1 cellular context compared by ENCODE assay signal in the genomic region with DNA sequence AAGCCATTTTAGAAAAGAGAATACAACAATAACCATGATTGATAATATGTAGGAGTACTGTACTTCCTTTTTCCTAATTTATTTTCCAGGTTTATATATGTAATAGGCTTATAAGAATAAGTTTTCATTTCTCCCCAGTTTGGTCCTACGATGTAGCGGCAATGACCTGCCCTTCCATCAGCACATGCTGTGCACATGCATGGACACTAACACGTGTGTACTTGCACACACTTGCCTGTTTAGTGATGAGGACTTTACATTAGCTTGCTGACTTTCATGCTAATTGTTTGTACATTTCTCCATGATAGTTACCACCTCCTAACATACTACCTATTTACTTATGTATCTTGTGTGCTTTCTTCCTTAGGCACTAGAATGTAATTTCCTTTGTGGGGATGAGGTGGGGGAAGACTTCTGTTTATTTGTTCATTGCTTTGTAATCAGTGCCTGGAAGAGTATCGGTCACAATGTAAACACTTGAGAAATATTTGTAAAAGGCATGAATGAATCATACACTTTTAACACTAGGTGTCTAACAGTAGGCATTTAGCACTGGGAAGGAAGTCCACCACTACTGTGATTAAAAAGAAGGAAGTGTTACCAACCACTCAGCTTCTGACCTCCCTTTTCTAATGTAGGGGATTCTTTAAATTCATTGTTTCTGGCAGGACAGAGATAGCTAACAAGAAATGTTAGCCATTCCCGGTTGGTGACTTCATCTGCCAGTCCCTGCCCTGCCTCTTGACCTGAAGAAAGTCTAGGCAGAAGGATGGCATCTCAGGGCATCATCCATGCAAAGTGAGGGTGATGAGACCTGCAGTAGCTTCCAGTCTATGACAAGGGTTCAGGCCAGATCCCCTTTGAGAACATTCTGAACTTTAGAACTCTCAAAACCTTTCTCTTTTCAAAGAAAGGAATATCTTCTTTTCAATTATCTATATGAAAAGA.
TF ChIP-seq lines count a peak whose summit lies in the region.

No MANE protein-coding gene starts in this region.

TF ChIP-seq in HepG2, 621 proteins besides CTCF, POLR2A, EP300 and RAD21 (continued from another document and continues in another):
- TF ChIP-seq, protein P1, sequence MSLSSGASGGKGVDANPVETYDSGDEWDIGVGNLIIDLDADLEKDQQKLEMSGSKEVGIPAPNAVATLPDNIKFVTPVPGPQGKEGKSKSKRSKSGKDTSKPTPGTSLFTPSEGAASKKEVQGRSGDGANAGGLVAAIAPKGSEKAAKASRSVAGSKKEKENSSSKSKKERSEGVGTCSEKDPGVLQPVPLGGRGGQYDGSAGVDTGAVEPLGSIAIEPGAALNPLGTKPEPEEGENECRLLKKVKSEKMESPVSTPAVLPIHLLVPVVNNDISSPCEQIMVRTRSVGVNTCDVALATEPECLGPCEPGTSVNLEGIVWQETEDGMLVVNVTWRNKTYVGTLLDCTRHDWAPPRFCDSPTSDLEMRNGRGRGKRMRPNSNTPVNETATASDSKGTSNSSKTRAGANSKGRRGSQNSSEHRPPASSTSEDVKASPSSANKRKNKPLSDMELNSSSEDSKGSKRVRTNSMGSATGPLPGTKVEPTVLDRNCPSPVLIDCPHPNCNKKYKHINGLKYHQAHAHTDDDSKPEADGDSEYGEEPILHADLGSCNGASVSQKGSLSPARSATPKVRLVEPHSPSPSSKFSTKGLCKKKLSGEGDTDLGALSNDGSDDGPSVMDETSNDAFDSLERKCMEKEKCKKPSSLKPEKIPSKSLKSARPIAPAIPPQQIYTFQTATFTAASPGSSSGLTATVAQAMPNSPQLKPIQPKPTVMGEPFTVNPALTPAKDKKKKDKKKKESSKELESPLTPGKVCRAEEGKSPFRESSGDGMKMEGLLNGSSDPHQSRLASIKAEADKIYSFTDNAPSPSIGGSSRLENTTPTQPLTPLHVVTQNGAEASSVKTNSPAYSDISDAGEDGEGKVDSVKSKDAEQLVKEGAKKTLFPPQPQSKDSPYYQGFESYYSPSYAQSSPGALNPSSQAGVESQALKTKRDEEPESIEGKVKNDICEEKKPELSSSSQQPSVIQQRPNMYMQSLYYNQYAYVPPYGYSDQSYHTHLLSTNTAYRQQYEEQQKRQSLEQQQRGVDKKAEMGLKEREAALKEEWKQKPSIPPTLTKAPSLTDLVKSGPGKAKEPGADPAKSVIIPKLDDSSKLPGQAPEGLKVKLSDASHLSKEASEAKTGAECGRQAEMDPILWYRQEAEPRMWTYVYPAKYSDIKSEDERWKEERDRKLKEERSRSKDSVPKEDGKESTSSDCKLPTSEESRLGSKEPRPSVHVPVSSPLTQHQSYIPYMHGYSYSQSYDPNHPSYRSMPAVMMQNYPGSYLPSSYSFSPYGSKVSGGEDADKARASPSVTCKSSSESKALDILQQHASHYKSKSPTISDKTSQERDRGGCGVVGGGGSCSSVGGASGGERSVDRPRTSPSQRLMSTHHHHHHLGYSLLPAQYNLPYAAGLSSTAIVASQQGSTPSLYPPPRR (CRISPR knock-in tag; IDR thresholded peaks at IDR 0.05; ENCODE audit: borderline replicate concordance) = 0 out of 2 replicates have a peak, but pooled peaks have one; percentile 26
- TF ChIP-seq, protein P2, sequence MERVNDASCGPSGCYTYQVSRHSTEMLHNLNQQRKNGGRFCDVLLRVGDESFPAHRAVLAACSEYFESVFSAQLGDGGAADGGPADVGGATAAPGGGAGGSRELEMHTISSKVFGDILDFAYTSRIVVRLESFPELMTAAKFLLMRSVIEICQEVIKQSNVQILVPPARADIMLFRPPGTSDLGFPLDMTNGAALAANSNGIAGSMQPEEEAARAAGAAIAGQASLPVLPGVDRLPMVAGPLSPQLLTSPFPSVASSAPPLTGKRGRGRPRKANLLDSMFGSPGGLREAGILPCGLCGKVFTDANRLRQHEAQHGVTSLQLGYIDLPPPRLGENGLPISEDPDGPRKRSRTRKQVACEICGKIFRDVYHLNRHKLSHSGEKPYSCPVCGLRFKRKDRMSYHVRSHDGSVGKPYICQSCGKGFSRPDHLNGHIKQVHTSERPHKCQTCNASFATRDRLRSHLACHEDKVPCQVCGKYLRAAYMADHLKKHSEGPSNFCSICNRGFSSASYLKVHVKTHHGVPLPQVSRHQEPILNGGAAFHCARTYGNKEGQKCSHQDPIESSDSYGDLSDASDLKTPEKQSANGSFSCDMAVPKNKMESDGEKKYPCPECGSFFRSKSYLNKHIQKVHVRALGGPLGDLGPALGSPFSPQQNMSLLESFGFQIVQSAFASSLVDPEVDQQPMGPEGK (CRISPR knock-in tag; IDR thresholded peaks at IDR 0.05) = no peak
- TF ChIP-seq, protein P3, sequence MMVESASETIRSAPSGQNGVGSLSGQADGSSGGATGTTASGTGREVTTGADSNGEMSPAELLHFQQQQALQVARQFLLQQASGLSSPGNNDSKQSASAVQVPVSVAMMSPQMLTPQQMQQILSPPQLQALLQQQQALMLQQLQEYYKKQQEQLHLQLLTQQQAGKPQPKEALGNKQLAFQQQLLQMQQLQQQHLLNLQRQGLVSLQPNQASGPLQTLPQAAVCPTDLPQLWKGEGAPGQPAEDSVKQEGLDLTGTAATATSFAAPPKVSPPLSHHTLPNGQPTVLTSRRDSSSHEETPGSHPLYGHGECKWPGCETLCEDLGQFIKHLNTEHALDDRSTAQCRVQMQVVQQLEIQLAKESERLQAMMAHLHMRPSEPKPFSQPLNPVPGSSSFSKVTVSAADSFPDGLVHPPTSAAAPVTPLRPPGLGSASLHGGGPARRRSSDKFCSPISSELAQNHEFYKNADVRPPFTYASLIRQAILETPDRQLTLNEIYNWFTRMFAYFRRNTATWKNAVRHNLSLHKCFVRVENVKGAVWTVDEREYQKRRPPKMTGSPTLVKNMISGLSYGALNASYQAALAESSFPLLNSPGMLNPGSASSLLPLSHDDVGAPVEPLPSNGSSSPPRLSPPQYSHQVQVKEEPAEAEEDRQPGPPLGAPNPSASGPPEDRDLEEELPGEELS (CRISPR knock-in tag; IDR thresholded peaks at IDR 0.05) = peak; percentile 43; the same call in 1 of the 2 replicates
- no peak for TF ChIP-seq SOX6 (IDR thresholded peaks at IDR 0.05)
- TF ChIP-seq SOX6 (CRISPR knock-in tag; IDR thresholded peaks at IDR 0.05) = peak; percentile 50; the same call in 1 of the 2 replicates
- TF ChIP-seq DNMT1 (CRISPR knock-in tag; IDR thresholded peaks at IDR 0.05) = no peak
- TF ChIP-seq, protein P4, sequence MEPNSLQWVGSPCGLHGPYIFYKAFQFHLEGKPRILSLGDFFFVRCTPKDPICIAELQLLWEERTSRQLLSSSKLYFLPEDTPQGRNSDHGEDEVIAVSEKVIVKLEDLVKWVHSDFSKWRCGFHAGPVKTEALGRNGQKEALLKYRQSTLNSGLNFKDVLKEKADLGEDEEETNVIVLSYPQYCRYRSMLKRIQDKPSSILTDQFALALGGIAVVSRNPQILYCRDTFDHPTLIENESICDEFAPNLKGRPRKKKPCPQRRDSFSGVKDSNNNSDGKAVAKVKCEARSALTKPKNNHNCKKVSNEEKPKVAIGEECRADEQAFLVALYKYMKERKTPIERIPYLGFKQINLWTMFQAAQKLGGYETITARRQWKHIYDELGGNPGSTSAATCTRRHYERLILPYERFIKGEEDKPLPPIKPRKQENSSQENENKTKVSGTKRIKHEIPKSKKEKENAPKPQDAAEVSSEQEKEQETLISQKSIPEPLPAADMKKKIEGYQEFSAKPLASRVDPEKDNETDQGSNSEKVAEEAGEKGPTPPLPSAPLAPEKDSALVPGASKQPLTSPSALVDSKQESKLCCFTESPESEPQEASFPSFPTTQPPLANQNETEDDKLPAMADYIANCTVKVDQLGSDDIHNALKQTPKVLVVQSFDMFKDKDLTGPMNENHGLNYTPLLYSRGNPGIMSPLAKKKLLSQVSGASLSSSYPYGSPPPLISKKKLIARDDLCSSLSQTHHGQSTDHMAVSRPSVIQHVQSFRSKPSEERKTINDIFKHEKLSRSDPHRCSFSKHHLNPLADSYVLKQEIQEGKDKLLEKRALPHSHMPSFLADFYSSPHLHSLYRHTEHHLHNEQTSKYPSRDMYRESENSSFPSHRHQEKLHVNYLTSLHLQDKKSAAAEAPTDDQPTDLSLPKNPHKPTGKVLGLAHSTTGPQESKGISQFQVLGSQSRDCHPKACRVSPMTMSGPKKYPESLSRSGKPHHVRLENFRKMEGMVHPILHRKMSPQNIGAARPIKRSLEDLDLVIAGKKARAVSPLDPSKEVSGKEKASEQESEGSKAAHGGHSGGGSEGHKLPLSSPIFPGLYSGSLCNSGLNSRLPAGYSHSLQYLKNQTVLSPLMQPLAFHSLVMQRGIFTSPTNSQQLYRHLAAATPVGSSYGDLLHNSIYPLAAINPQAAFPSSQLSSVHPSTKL (CRISPR knock-in tag; IDR thresholded peaks at IDR 0.05) = peak; percentile 73
- peak; percentile 25; the same call in 1 of the 2 replicates for TF ChIP-seq ELF3 (CRISPR knock-in tag; IDR thresholded peaks at IDR 0.05)
- TF ChIP-seq SOX5 (CRISPR knock-in tag; IDR thresholded peaks at IDR 0.05; ENCODE audit: borderline replicate concordance) = peak; percentile 80
- no peak for TF ChIP-seq ISL2 (CRISPR knock-in tag; IDR thresholded peaks at IDR 0.05)
- TF ChIP-seq SIX1 (CRISPR knock-in tag; IDR thresholded peaks at IDR 0.05; ENCODE audit: borderline replicate concordance) = peak; percentile 75; the same call in 1 of the 2 replicates
- no peak for TF ChIP-seq ZBTB7A (CRISPR knock-in tag; IDR thresholded peaks at IDR 0.05)
- TF ChIP-seq ZNF589 (CRISPR knock-in tag; conservative IDR thresholded peaks at IDR 0.05) = no peak
- TF ChIP-seq, protein P5, sequence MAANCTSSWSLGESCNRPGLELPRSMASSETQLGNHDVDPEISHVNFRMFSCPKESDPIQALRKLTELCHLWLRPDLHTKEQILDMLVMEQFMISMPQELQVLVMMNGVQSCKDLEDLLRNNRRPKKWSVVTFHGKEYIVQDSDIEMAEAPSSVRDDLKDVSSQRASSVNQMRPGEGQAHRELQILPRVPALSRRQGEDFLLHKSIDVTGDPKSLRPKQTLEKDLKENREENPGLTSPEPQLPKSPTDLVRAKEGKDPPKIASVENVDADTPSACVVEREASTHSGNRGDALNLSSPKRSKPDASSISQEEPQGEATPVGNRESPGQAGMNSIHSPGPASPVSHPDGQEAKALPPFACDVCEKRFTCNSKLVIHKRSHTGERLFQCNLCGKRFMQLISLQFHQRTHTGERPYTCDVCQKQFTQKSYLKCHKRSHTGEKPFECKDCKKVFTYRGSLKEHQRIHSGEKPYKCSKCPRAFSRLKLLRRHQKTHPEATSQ (CRISPR knock-in tag; IDR thresholded peaks at IDR 0.05; ENCODE audit: borderline replicate concordance) = no peak
- TF ChIP-seq ZNF557 (CRISPR knock-in tag; IDR thresholded peaks at IDR 0.05) = no peak
- no peak for TF ChIP-seq ZNF326 (CRISPR knock-in tag; IDR thresholded peaks at IDR 0.05; ENCODE audit: borderline replicate concordance)
- no peak for TF ChIP-seq SRSF1 (optimal IDR thresholded peaks at IDR 0.05; ENCODE audit: low read depth, low read length)
- TF ChIP-seq, protein P6, sequence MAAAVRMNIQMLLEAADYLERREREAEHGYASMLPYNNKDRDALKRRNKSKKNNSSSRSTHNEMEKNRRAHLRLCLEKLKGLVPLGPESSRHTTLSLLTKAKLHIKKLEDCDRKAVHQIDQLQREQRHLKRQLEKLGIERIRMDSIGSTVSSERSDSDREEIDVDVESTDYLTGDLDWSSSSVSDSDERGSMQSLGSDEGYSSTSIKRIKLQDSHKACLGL (CRISPR knock-in tag; IDR thresholded peaks at IDR 0.05) = no peak
- 0 out of 4 replicates have a peak, but pooled peaks of 1 of the 2 experiments have one; percentile 34 for TF ChIP-seq KLF16 (CRISPR knock-in tag; IDR thresholded peaks at IDR 0.05)
- no peak for TF ChIP-seq SNAI1 (CRISPR knock-in tag; IDR thresholded peaks at IDR 0.05; ENCODE audit: borderline replicate concordance)
- TF ChIP-seq NKX3-1 (CRISPR knock-in tag; IDR thresholded peaks at IDR 0.05) = no peak
- no peak for TF ChIP-seq ZNF883 (CRISPR knock-in tag; IDR thresholded peaks at IDR 0.05; ENCODE audit: not compliant biosample characterization)
- TF ChIP-seq FOXA3 (CRISPR knock-in tag; IDR thresholded peaks at IDR 0.05) = peak; percentile 88
- no peak for TF ChIP-seq ESRRA (CRISPR knock-in tag; IDR thresholded peaks at IDR 0.05; ENCODE audit: low read depth)
- TF ChIP-seq TBX3 (IDR thresholded peaks at IDR 0.05; ENCODE audit: borderline replicate concordance) = peak; percentile 82
- TF ChIP-seq AGO1 (IDR thresholded peaks at IDR 0.05; ENCODE audit: low read depth, low read length, poor library complexity, severe bottlenecking) = no peak
- no peak for TF ChIP-seq SOX13 (IDR thresholded peaks at IDR 0.05)
- TF ChIP-seq SOX13 (CRISPR knock-in tag; conservative IDR thresholded peaks at IDR 0.05 in 1 of 2, IDR thresholded peaks at IDR 0.05 in 1 of 2) = 0 out of 4 replicates have a peak, but pooled peaks of 1 of the 2 experiments have one; percentile 40
- TF ChIP-seq, protein P7, sequence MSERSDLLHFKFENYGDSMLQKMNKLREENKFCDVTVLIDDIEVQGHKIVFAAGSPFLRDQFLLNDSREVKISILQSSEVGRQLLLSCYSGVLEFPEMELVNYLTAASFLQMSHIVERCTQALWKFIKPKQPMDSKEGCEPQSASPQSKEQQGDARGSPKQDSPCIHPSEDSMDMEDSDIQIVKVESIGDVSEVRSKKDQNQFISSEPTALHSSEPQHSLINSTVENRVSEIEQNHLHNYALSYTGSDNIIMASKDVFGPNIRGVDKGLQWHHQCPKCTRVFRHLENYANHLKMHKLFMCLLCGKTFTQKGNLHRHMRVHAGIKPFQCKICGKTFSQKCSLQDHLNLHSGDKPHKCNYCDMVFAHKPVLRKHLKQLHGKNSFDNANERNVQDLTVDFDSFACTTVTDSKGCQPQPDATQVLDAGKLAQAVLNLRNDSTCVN (CRISPR knock-in tag; IDR thresholded peaks at IDR 0.05; ENCODE audit: borderline replicate concordance) = no peak
- no peak for TF ChIP-seq GFI1 (CRISPR knock-in tag; IDR thresholded peaks at IDR 0.05; ENCODE audit: borderline replicate concordance)
- TF ChIP-seq ZNF839 (CRISPR knock-in tag; IDR thresholded peaks at IDR 0.05; ENCODE audit: borderline replicate concordance) = no peak
- no peak for TF ChIP-seq ZNF644 (CRISPR knock-in tag; IDR thresholded peaks at IDR 0.05; ENCODE audit: low read depth)
- TF ChIP-seq ZNF670 (CRISPR knock-in tag; IDR thresholded peaks at IDR 0.05; ENCODE audit: borderline replicate concordance) = no peak
- TF ChIP-seq, protein P8, sequence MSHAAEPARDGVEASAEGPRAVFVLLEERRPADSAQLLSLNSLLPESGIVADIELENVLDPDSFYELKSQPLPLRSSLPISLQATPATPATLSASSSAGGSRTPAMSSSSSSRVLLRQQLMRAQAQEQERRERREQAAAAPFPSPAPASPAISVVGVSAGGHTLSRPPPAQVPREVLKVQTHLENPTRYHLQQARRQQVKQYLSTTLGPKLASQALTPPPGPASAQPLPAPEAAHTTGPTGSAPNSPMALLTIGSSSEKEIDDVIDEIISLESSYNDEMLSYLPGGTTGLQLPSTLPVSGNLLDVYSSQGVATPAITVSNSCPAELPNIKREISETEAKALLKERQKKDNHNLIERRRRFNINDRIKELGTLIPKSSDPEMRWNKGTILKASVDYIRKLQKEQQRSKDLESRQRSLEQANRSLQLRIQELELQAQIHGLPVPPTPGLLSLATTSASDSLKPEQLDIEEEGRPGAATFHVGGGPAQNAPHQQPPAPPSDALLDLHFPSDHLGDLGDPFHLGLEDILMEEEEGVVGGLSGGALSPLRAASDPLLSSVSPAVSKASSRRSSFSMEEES (CRISPR knock-in tag; IDR thresholded peaks at IDR 0.05) = no peak
- peak; percentile 66 for TF ChIP-seq GATAD2A (CRISPR knock-in tag; IDR thresholded peaks at IDR 0.05)
- TF ChIP-seq, protein P9, sequence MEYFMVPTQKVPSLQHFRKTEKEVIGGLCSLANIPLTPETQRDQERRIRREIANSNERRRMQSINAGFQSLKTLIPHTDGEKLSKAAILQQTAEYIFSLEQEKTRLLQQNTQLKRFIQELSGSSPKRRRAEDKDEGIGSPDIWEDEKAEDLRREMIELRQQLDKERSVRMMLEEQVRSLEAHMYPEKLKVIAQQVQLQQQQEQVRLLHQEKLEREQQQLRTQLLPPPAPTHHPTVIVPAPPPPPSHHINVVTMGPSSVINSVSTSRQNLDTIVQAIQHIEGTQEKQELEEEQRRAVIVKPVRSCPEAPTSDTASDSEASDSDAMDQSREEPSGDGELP (IDR thresholded peaks at IDR 0.05; ENCODE audit: borderline replicate concordance, low read depth) = no peak
